ENCODE assay signal across 9 cellular contexts in genomic region chr11:33291004-33291777, GRCh38. TPM values are rescaled to one million over a fixed set of nuclear protein-coding genes. Genes with fewer than 3 reads are reported as not detected.
DNase-seq lines count a peak whose midpoint lies in the region; ATAC-seq and TF ChIP-seq lines count a peak whose summit lies in the region.
"Had no signal": no experiment of that assay in that cellular context is flagged by ENCODE, and none has a peak within 500 bp of the region (broad histone marks: within the 10 kb centered on the region; RNA-seq: fewer than 3 reads in every experiment).

No MANE protein-coding gene starts in this region.

- DNase-seq in thoracic aorta (ENCODE audit: low spot score) = no peak
- DNase-seq in activated gamma-delta T cell treated with Interleukin-2 at 50 U/mL for 16 hours = no peak
- no peak for DNase-seq in caudate nucleus (lab: John Stamatoyannopoulos, UW)
- no peak for DNase-seq in dedifferentiated amniotic fluid mesenchymal stem cell (ENCODE audit: extremely low spot score)
- DNase-seq in activated CD4-positive, alpha-beta T cell treated with anti-CD3 and anti-CD28 coated beads, Interleukin-2, amount 50 U/mL, for 1 hour = no peak
- DNase-seq: activated T-cell treated with anti-CD3 and anti-CD28 coated beads, Interleukin-2, amount 50 U/mL, for 1 hour had no signal

- no peaks in the 10 kb centered on the region for H3K27me3 ChIP-seq in gastroesophageal sphincter
- H3K27me3 ChIP-seq in thoracic aorta (replicated peaks; ENCODE audit: insufficient read depth) = no peaks in the 10 kb centered on the region

- peak overlapping the region; percentile 15 to 23 for H3K4me3 ChIP-seq in gastroesophageal sphincter
- peak overlapping the region; percentile 28 for H3K4me3 ChIP-seq in thoracic aorta

- peaks cover 4 to 91% (median 12%) of the 10 kb centered on the region in 3 donors for H3K4me1 ChIP-seq in gastroesophageal sphincter
- H3K4me1 ChIP-seq in thoracic aorta (ENCODE audit: control insufficient read depth in 1 of 2, low read depth in 2 of 2) = peaks cover 33 to 67% of the 10 kb centered on the region in 2 donors

- peaks cover 0 to 19% of the 10 kb centered on the region in 2 donors for H3K36me3 ChIP-seq in gastroesophageal sphincter
- no peaks in the 10 kb centered on the region for H3K36me3 ChIP-seq in thoracic aorta

- WGBS in gastroesophageal sphincter (ENCODE audit: low coverage in 1 of 2), 2 donors = 22 to 29% methylated on average over 6 of the region's 6 CpGs

- TF ChIP-seq POLR2A in gastroesophageal sphincter (IDR thresholded peaks at IDR 0.05) = no peak

- H3K9me3 ChIP-seq in gastroesophageal sphincter = no peaks in the 10 kb centered on the region
- H3K9me3 ChIP-seq in thoracic aorta = no peaks in the 10 kb centered on the region

- TF ChIP-seq CTCF in gastroesophageal sphincter (IDR thresholded peaks at IDR 0.05) (no peak), thoracic aorta (IDR thresholded peaks at IDR 0.05) (no peak)

- no peak for TF ChIP-seq EP300 in gastroesophageal sphincter (IDR thresholded peaks at IDR 0.05)

- peak; percentile 94 for ATAC-seq in GM19438 (IDR thresholded peaks at IDR 0.05; ENCODE audit: low read depth, unreplicated experiment)
- peak; percentile 50 for ATAC-seq in HG03159 (IDR thresholded peaks at IDR 0.05; ENCODE audit: unreplicated experiment)
- ATAC-seq in gastroesophageal sphincter = peak; percentile 84
- ATAC-seq in thoracic aorta (ENCODE audit: insufficient number of reproducible peaks, low FRiP score, low read depth) = no peak

- H3K27ac ChIP-seq in gastroesophageal sphincter (peak overlapping the region; percentile 76 to 86 (median 77)), thoracic aorta (peak overlapping the region; percentile 49 to 57), caudate nucleus (ENCODE audit: low read depth, low read length) (no peak overlapping the region)

RNA-seq across cellular contexts. Expression of gene HIPK3, which starts 34.0 kb away (rescaled TPM):
- total RNA-seq in gastroesophageal sphincter (100 to 1,000 TPM; 292 to 331 (median 308) TPM), thoracic aorta (100 to 1,000 TPM; 125 to 311 TPM)
